8 cellular contexts compared by ENCODE assay signal in genomic region chr15:40787344-40787841, GRCh38. TPM values are rescaled to one million over a fixed set of nuclear protein-coding genes. Genes with fewer than 3 reads are reported as not detected.
DNase-seq lines count a peak whose midpoint lies in the region; TF ChIP-seq lines count a peak whose summit lies in the region.

No MANE protein-coding gene starts in this region.

- intact Hi-C loops in activated T-helper 2 cell treated with anti-CD3 and anti-CD28 coated beads, Interferon-gamma antibody, Interleukin-2, Interleukin-4, amounts not matched to agents 10 μg/mL and 5 μg/mL and 100 μg/mL, durations not matched to agents 14 hours and 24 hours and 36 hours (cut with micrococcal nuclease) = no loop called here
- intact Hi-C loops in ovary (cut with DNase I) = no loop called here

- no peak overlapping the region for H3K4me3 ChIP-seq in ovary

- H3K27me3 Mint-ChIP-seq in HFFc6 (ENCODE audit: insufficient read depth) = no peaks in the 10 kb centered on the region
- no peaks in the 10 kb centered on the region for H3K27me3 Mint-ChIP-seq in activated T-helper 2 cell treated with anti-CD3 and anti-CD28 coated beads, Interferon-gamma antibody, Interleukin-2, Interleukin-4, amounts not matched to agents 10 μg/mL and 5 μg/mL and 100 μg/mL, durations not matched to agents 14 hours and 24 hours and 36 hours (ENCODE audit: low read depth)

- no peaks in the 10 kb centered on the region for H3K27me3 ChIP-seq in ovary

- peaks cover 13% of the 10 kb centered on the region for H3K4me1 ChIP-seq in ovary (ENCODE audit: insufficient read depth)

- WGBS in ovary, 3 donors = 45 to 60% (median 57%) methylated on average over 4 of the region's 4 CpGs

- H3K27ac Mint-ChIP-seq in HFFc6 = peak overlapping the region; percentile 32; the same call in 1 of the 2 replicates
- H3K27ac Mint-ChIP-seq in activated T-helper 2 cell treated with anti-CD3 and anti-CD28 coated beads, Interferon-gamma antibody, Interleukin-2, Interleukin-4, amounts not matched to agents 10 μg/mL and 5 μg/mL and 100 μg/mL, durations not matched to agents 14 hours and 24 hours and 36 hours = peak overlapping the region; percentile 15

- peaks cover 23% of the 10 kb centered on the region for H3K4me1 Mint-ChIP-seq in HFFc6 (ENCODE audit: low read depth)
- peaks cover 20% of the 10 kb centered on the region for H3K4me1 Mint-ChIP-seq in activated T-helper 2 cell treated with anti-CD3 and anti-CD28 coated beads, Interferon-gamma antibody, Interleukin-2, Interleukin-4, amounts not matched to agents 10 μg/mL and 5 μg/mL and 100 μg/mL, durations not matched to agents 14 hours and 24 hours and 36 hours (ENCODE audit: low read depth)

- 0 out of 2 replicates have a peak, but pooled peaks cover 4% of the 10 kb centered on the region for H3K36me3 Mint-ChIP-seq in HFFc6 (ENCODE audit: low read depth)
- peaks cover 7% of the 10 kb centered on the region for H3K36me3 Mint-ChIP-seq in activated T-helper 2 cell treated with anti-CD3 and anti-CD28 coated beads, Interferon-gamma antibody, Interleukin-2, Interleukin-4, amounts not matched to agents 10 μg/mL and 5 μg/mL and 100 μg/mL, durations not matched to agents 14 hours and 24 hours and 36 hours (ENCODE audit: low read depth)

- H3K9me3 Mint-ChIP-seq in HFFc6 = no peaks in the 10 kb centered on the region
- no peaks in the 10 kb centered on the region for H3K9me3 Mint-ChIP-seq in activated T-helper 2 cell treated with anti-CD3 and anti-CD28 coated beads, Interferon-gamma antibody, Interleukin-2, Interleukin-4, amounts not matched to agents 10 μg/mL and 5 μg/mL and 100 μg/mL, durations not matched to agents 14 hours and 24 hours and 36 hours

- no peaks in the 10 kb centered on the region for H3K9me3 ChIP-seq in ovary

- no peak for TF ChIP-seq POLR2A in ovary (IDR thresholded peaks at IDR 0.05)

- DNase-seq in HFFc6 = peak; percentile 27
- DNase-seq in NOMO-1 treated with DMSO at 0.1 percent for 48 hours (lab: John Stamatoyannopoulos, UW; ENCODE audit: unreplicated experiment) = peak; percentile 43
- DNase-seq in activated T-helper 2 cell treated with anti-CD3 and anti-CD28 coated beads, Interferon-gamma antibody, Interleukin-2, Interleukin-4, amounts not matched to agents 10 μg/mL and 5 μg/mL and 100 μg/mL, durations not matched to agents 14 hours and 24 hours and 36 hours (ENCODE audit: low spot score) = no peak
- DNase-seq in iris pigment epithelial cell (ENCODE audit: low read depth) = peak; percentile 80
- peak; percentile 53 to 65 for DNase-seq in stimulated activated CD8-positive, alpha-beta memory T cell treated with anti-CD3 and anti-CD28 coated beads, Interleukin-15, amount 100 ng/mL, for 48 hours (ENCODE audit: low read depth in 2 of 2)
- no peak for DNase-seq in GM19240 (ENCODE audit: insufficient read length, low spot score)
- DNase-seq in ovary = no peak
- DNase-seq in GM19238 (ENCODE audit: insufficient read length, low spot score) = no peak

- TF ChIP-seq EP300 in ovary (IDR thresholded peaks at IDR 0.05) = no peak

- H3K36me3 ChIP-seq in ovary = no peaks in the 10 kb centered on the region

- no peak overlapping the region for H3K27ac ChIP-seq in ovary

- TF ChIP-seq CTCF in HFFc6 (IDR thresholded peaks at IDR 0.05) = no peak
- no peak for TF ChIP-seq CTCF in ovary (IDR thresholded peaks at IDR 0.05)

- H3K4me3 Mint-ChIP-seq in HFFc6 = no peak overlapping the region
- no peak overlapping the region for H3K4me3 Mint-ChIP-seq in activated T-helper 2 cell treated with anti-CD3 and anti-CD28 coated beads, Interferon-gamma antibody, Interleukin-2, Interleukin-4, amounts not matched to agents 10 μg/mL and 5 μg/mL and 100 μg/mL, durations not matched to agents 14 hours and 24 hours and 36 hours (ENCODE audit: low read depth)

RNA-seq across cellular contexts. Expression of gene C15orf62, which starts 17.6 kb away (rescaled TPM):
- total RNA-seq in HFFc6 (2021; fragmentation: NEBNext Ultra II Directional; extraction: Animal tissue kit (Norgen Biotek cat#: 25700)) = under 1 TPM in 2 of 6 experiments, not detected in 4; 0.14 to 0.20 TPM
- 0.48 and 0.76 TPM in 2 replicates for total RNA-seq in activated T-helper 2 cell treated with anti-CD3 and anti-CD28 coated beads, Interferon-gamma antibody, Interleukin-2, Interleukin-4, amounts not matched to agents 10 μg/mL and 5 μg/mL and 100 μg/mL, durations not matched to agents 14 hours and 24 hours and 36 hours
- total RNA-seq in ovary = 1 to 10 TPM in 1 of 7 donors, under 1 TPM in 6; 0.41 to 1.2 (median 0.69) TPM
- polyA plus RNA-seq in ovary = under 1 TPM; 0.33 to 0.52 TPM

RNA-seq across cellular contexts. Expression of gene ZFYVE19, which starts 19.5 kb away (rescaled TPM):
- total RNA-seq in HFFc6 (2021; fragmentation: NEBNext Ultra II Directional; extraction: Animal tissue kit (Norgen Biotek cat#: 25700)) = 10 to 100 TPM; 10.7 to 13.5 (median 12.1) TPM
- total RNA-seq in activated T-helper 2 cell treated with anti-CD3 and anti-CD28 coated beads, Interferon-gamma antibody, Interleukin-2, Interleukin-4, amounts not matched to agents 10 μg/mL and 5 μg/mL and 100 μg/mL, durations not matched to agents 14 hours and 24 hours and 36 hours = 37.6 and 39.3 TPM in 2 replicates
- 10 to 100 TPM; 15.9 to 31.0 (median 17.4) TPM for total RNA-seq in ovary
- 10 to 100 TPM; 14.7 to 19.1 TPM for polyA plus RNA-seq in ovary

RNA-seq across cellular contexts. Expression of gene DNAJC17, which starts 19.9 kb away (rescaled TPM):
- 10 to 100 TPM; 25.9 to 39.9 (median 29.6) TPM for total RNA-seq in HFFc6 (2021; fragmentation: NEBNext Ultra II Directional; extraction: Animal tissue kit (Norgen Biotek cat#: 25700))
- 44.4 and 48.0 TPM in 2 replicates for total RNA-seq in activated T-helper 2 cell treated with anti-CD3 and anti-CD28 coated beads, Interferon-gamma antibody, Interleukin-2, Interleukin-4, amounts not matched to agents 10 μg/mL and 5 μg/mL and 100 μg/mL, durations not matched to agents 14 hours and 24 hours and 36 hours
- total RNA-seq in ovary = 10 to 100 TPM; 10.5 to 39.1 (median 31.7) TPM
- 10 to 100 TPM; 26.9 to 57.9 TPM for polyA plus RNA-seq in ovary

RNA-seq across cellular contexts. Expression of gene GCHFR, which starts 23.5 kb away (rescaled TPM):
- total RNA-seq in HFFc6 (2021; fragmentation: NEBNext Ultra II Directional; extraction: Animal tissue kit (Norgen Biotek cat#: 25700)) = 1 to 10 TPM; 1.6 to 3.1 (median 2.7) TPM
- total RNA-seq in activated T-helper 2 cell treated with anti-CD3 and anti-CD28 coated beads, Interferon-gamma antibody, Interleukin-2, Interleukin-4, amounts not matched to agents 10 μg/mL and 5 μg/mL and 100 μg/mL, durations not matched to agents 14 hours and 24 hours and 36 hours = 43.7 and 44.7 TPM in 2 replicates
- total RNA-seq in ovary = 10 to 100 TPM; 16.1 to 40.1 (median 20.8) TPM
- 10 to 100 TPM in 1 of 2 donors, 1 to 10 TPM in 1; 2.8 to 26.1 TPM for polyA plus RNA-seq in ovary

RNA-seq across cellular contexts. Expression of gene RMDN3, which starts 32.3 kb away (rescaled TPM):
- total RNA-seq in HFFc6 (2021; fragmentation: NEBNext Ultra II Directional; extraction: Animal tissue kit (Norgen Biotek cat#: 25700)) = 10 to 100 TPM; 32.6 to 43.2 (median 35.6) TPM
- 28.3 and 30.6 TPM in 2 replicates for total RNA-seq in activated T-helper 2 cell treated with anti-CD3 and anti-CD28 coated beads, Interferon-gamma antibody, Interleukin-2, Interleukin-4, amounts not matched to agents 10 μg/mL and 5 μg/mL and 100 μg/mL, durations not matched to agents 14 hours and 24 hours and 36 hours
- total RNA-seq in ovary = 10 to 100 TPM; 19.2 to 35.6 (median 25.4) TPM
- 10 to 100 TPM; 21.6 to 23.5 TPM for polyA plus RNA-seq in ovary

Comparison
In these comparisons a context has a peak if more than half of its experiments do, and no peak if none do; other contexts are left out.
1. DNase-seq: peak in HFFc6 (single experiment), NOMO-1 treated with DMSO at 0.1 percent for 48 hours (single experiment), iris pigment epithelial cell (single experiment) and stimulated activated CD8-positive, alpha-beta memory T cell treated with anti-CD3 and anti-CD28 coated beads, Interleukin-15, amount 100 ng/mL, for 48 hours (2 of 2); none in activated T-helper 2 cell treated with anti-CD3 and anti-CD28 coated beads, Interferon-gamma antibody, Interleukin-2, Interleukin-4, amounts not matched to agents 10 μg/mL and 5 μg/mL and 100 μg/mL, durations not matched to agents 14 hours and 24 hours and 36 hours (single experiment), GM19240 (single experiment), ovary (0 of 5) and GM19238 (single experiment).